24 cellular contexts compared by ENCODE assay signal in genomic region chr7:75536940-75537538, GRCh38. TPM values are rescaled to one million over a fixed set of nuclear protein-coding genes. Genes with fewer than 3 reads are reported as not detected.
DNase-seq lines count a peak whose midpoint lies in the region; ATAC-seq and TF ChIP-seq lines count a peak whose summit lies in the region.
"Had no signal": no experiment of that assay in that cellular context is flagged by ENCODE, and none has a peak within 500 bp of the region (broad histone marks: within the 10 kb centered on the region; RNA-seq: fewer than 3 reads in every experiment).

No MANE protein-coding gene starts in this region.

- peaks cover 4 to 6% of the 10 kb centered on the region in 2 experiments for H3K4me1 ChIP-seq in neutrophil (ENCODE audit: control insufficient read depth in 1 of 2, insufficient read depth in 1 of 2, low read depth in 1 of 2, low read length in 1 of 2)

- H3K4me3 Mint-ChIP-seq in activated T-helper 1 cell treated with anti-CD3 and anti-CD28 coated beads, Interleukin-12 subunit alpha, Interleukin-12 subunit beta, Interleukin-2, Interleukin-4 antibody, amounts not matched to agents 30 ng/mL and 10 ng/mL and 1 ng/mL, durations not matched to agents 14 hours and 24 hours and 36 hours, result no peak overlapping the region
- H3K4me3 Mint-ChIP-seq in dendritic cell treated with granulocyte-macrophage colony-stimulating factor and Interleukin-4, amounts not matched to agents 40 ng/mL and 50 ng/mL, for 4 days, result no peak overlapping the region
- no peak overlapping the region for H3K4me3 Mint-ChIP-seq in type B pancreatic cell
- H3K4me3 Mint-ChIP-seq: CD8-positive, alpha-beta T cell had no signal

- no peaks in the 10 kb centered on the region for H3K9me3 Mint-ChIP-seq in activated T-helper 1 cell treated with anti-CD3 and anti-CD28 coated beads, Interleukin-12 subunit alpha, Interleukin-12 subunit beta, Interleukin-2, Interleukin-4 antibody, amounts not matched to agents 30 ng/mL and 10 ng/mL and 1 ng/mL, durations not matched to agents 14 hours and 24 hours and 36 hours
- H3K9me3 Mint-ChIP-seq in dendritic cell treated with granulocyte-macrophage colony-stimulating factor and Interleukin-4, amounts not matched to agents 40 ng/mL and 50 ng/mL, for 4 days, result no peaks in the 10 kb centered on the region
- H3K9me3 Mint-ChIP-seq in type B pancreatic cell, result no peaks in the 10 kb centered on the region
- H3K9me3 Mint-ChIP-seq: CD8-positive, alpha-beta T cell had no signal

- intact Hi-C loops in activated T-helper 1 cell treated with anti-CD3 and anti-CD28 coated beads, Interleukin-12 subunit alpha, Interleukin-12 subunit beta, Interleukin-2, Interleukin-4 antibody, amounts not matched to agents 30 ng/mL and 10 ng/mL and 1 ng/mL, durations not matched to agents 14 hours and 24 hours and 36 hours (cut with micrococcal nuclease), result no loop called here
- intact Hi-C loops in dendritic cell treated with granulocyte-macrophage colony-stimulating factor and Interleukin-4, amounts not matched to agents 40 ng/mL and 50 ng/mL, for 4 days (cut with micrococcal nuclease), result no loop called here

- H3K36me3 ChIP-seq in neutrophil, result peaks cover 79% of the 10 kb centered on the region
- H3K36me3 ChIP-seq: MG63 had no signal

- H3K27me3 Mint-ChIP-seq in activated T-helper 1 cell treated with anti-CD3 and anti-CD28 coated beads, Interleukin-12 subunit alpha, Interleukin-12 subunit beta, Interleukin-2, Interleukin-4 antibody, amounts not matched to agents 30 ng/mL and 10 ng/mL and 1 ng/mL, durations not matched to agents 14 hours and 24 hours and 36 hours (ENCODE audit: insufficient read depth), result peaks cover 5% of the 10 kb centered on the region
- H3K27me3 Mint-ChIP-seq in dendritic cell treated with granulocyte-macrophage colony-stimulating factor and Interleukin-4, amounts not matched to agents 40 ng/mL and 50 ng/mL, for 4 days, result no peaks in the 10 kb centered on the region
- no peaks in the 10 kb centered on the region for H3K27me3 Mint-ChIP-seq in type B pancreatic cell

- no peak for TF ChIP-seq CTCF in neutrophil (IDR thresholded peaks at IDR 0.05)
- no peak for TF ChIP-seq CTCF in type B pancreatic cell (conservative IDR thresholded peaks at IDR 0.05)

- peaks cover 6% of the 10 kb centered on the region for H3K4me1 Mint-ChIP-seq in activated T-helper 1 cell treated with anti-CD3 and anti-CD28 coated beads, Interleukin-12 subunit alpha, Interleukin-12 subunit beta, Interleukin-2, Interleukin-4 antibody, amounts not matched to agents 30 ng/mL and 10 ng/mL and 1 ng/mL, durations not matched to agents 14 hours and 24 hours and 36 hours (ENCODE audit: low read depth)
- peaks cover 18% of the 10 kb centered on the region for H3K4me1 Mint-ChIP-seq in dendritic cell treated with granulocyte-macrophage colony-stimulating factor and Interleukin-4, amounts not matched to agents 40 ng/mL and 50 ng/mL, for 4 days (ENCODE audit: low read depth)
- H3K4me1 Mint-ChIP-seq in type B pancreatic cell (ENCODE audit: unreplicated experiment), result no peaks in the 10 kb centered on the region

- H3K27ac ChIP-seq in neutrophil, result peak overlapping the region; percentile 10
- H3K27ac ChIP-seq: HL-60 had no signal

- no peaks in the 10 kb centered on the region for H3K9me3 ChIP-seq in neutrophil
- H3K9me3 ChIP-seq: BLaER1 treated with 17β-estradiol and CSF1 and Interleukin-3, amounts not matched to agents 10 nM and 100 nM; MG63 had no signal

- H3K36me3 Mint-ChIP-seq in activated T-helper 1 cell treated with anti-CD3 and anti-CD28 coated beads, Interleukin-12 subunit alpha, Interleukin-12 subunit beta, Interleukin-2, Interleukin-4 antibody, amounts not matched to agents 30 ng/mL and 10 ng/mL and 1 ng/mL, durations not matched to agents 14 hours and 24 hours and 36 hours (ENCODE audit: low read depth), result no peaks in the 10 kb centered on the region
- H3K36me3 Mint-ChIP-seq in dendritic cell treated with granulocyte-macrophage colony-stimulating factor and Interleukin-4, amounts not matched to agents 40 ng/mL and 50 ng/mL, for 4 days (ENCODE audit: low read depth), result peaks cover 70% of the 10 kb centered on the region
- no peaks in the 10 kb centered on the region for H3K36me3 Mint-ChIP-seq in type B pancreatic cell

- H3K27ac Mint-ChIP-seq in activated T-helper 1 cell treated with anti-CD3 and anti-CD28 coated beads, Interleukin-12 subunit alpha, Interleukin-12 subunit beta, Interleukin-2, Interleukin-4 antibody, amounts not matched to agents 30 ng/mL and 10 ng/mL and 1 ng/mL, durations not matched to agents 14 hours and 24 hours and 36 hours, result peak overlapping the region; percentile 48
- peak overlapping the region; percentile 77 for H3K27ac Mint-ChIP-seq in dendritic cell treated with granulocyte-macrophage colony-stimulating factor and Interleukin-4, amounts not matched to agents 40 ng/mL and 50 ng/mL, for 4 days
- no peak overlapping the region for H3K27ac Mint-ChIP-seq in type B pancreatic cell
- H3K27ac Mint-ChIP-seq: CD8-positive, alpha-beta T cell had no signal

- no peak for ATAC-seq in GM21717 (IDR thresholded peaks at IDR 0.05; ENCODE audit: unreplicated experiment)
- ATAC-seq: CD8-positive, alpha-beta T cell; HepG2; K562 had no signal

- H3K27me3 ChIP-seq in neutrophil, result no peaks in the 10 kb centered on the region
- H3K27me3 ChIP-seq: BLaER1 treated with 17β-estradiol and CSF1 and Interleukin-3, amounts not matched to agents 10 nM and 100 nM; MG63 had no signal

- no peak for DNase-seq in activated T-helper 1 cell treated with anti-CD3 and anti-CD28 coated beads, Interleukin-12 subunit alpha, Interleukin-12 subunit beta, Interleukin-2, Interleukin-4 antibody, amounts not matched to agents 30 ng/mL and 10 ng/mL and 1 ng/mL, durations not matched to agents 14 hours and 24 hours and 36 hours (ENCODE audit: low spot score)
- DNase-seq in type B pancreatic cell (ENCODE audit: extremely low spot score, unreplicated experiment) (peak; percentile 37), cerebellar nuclear complex (lab: John Stamatoyannopoulos, UW) (no peak), AG08395 (ENCODE audit: low spot score) (no peak)
- DNase-seq: CD8-positive, alpha-beta T cell; GOT3; HCEC 1CT; MG63; NCI-H1417 treated with DMSO at 0.1 percent for 48 hours; NCI-H187; NCI-H446 treated with DMSO at 0.1 percent for 48 hours; NCI-H526 treated with DMSO at 0.1 percent for 48 hours; OCI-M1; Right ventricle myocardium superior had no signal

- no peak overlapping the region for H3K4me3 ChIP-seq in neutrophil (ENCODE audit: low read depth in 1 of 2, low read length in 1 of 2)
- H3K4me3 ChIP-seq: BLaER1 treated with 17β-estradiol and CSF1 and Interleukin-3, amounts not matched to agents 10 nM and 100 nM; K562; MG63 had no signal

RNA-seq across cellular contexts. Expression of gene SPDYE5, which starts 44.9 kb away (rescaled TPM):
- total RNA-seq in activated T-helper 1 cell treated with anti-CD3 and anti-CD28 coated beads, Interleukin-12 subunit alpha, Interleukin-12 subunit beta, Interleukin-2, Interleukin-4 antibody, amounts not matched to agents 30 ng/mL and 10 ng/mL and 1 ng/mL, durations not matched to agents 14 hours and 24 hours and 36 hours, result not detected in 2 replicates
- not detected in 2 replicates for total RNA-seq in type B pancreatic cell (ENCODE audit: low replicate concordance)
- total RNA-seq: G401, HepG2, HT-29, LHCN-M2, Right ventricle myocardium superior had no signal

RNA-seq across cellular contexts. Expression of gene POM121C, which starts 50.9 kb away (rescaled TPM):
- 76.9 and 82.7 TPM in 2 replicates for total RNA-seq in activated T-helper 1 cell treated with anti-CD3 and anti-CD28 coated beads, Interleukin-12 subunit alpha, Interleukin-12 subunit beta, Interleukin-2, Interleukin-4 antibody, amounts not matched to agents 30 ng/mL and 10 ng/mL and 1 ng/mL, durations not matched to agents 14 hours and 24 hours and 36 hours
- total RNA-seq in type B pancreatic cell (ENCODE audit: low replicate concordance), result 44.9 and 65.6 TPM in 2 replicates
